19 cellular contexts compared by ENCODE assay signal in the genomic region with DNA sequence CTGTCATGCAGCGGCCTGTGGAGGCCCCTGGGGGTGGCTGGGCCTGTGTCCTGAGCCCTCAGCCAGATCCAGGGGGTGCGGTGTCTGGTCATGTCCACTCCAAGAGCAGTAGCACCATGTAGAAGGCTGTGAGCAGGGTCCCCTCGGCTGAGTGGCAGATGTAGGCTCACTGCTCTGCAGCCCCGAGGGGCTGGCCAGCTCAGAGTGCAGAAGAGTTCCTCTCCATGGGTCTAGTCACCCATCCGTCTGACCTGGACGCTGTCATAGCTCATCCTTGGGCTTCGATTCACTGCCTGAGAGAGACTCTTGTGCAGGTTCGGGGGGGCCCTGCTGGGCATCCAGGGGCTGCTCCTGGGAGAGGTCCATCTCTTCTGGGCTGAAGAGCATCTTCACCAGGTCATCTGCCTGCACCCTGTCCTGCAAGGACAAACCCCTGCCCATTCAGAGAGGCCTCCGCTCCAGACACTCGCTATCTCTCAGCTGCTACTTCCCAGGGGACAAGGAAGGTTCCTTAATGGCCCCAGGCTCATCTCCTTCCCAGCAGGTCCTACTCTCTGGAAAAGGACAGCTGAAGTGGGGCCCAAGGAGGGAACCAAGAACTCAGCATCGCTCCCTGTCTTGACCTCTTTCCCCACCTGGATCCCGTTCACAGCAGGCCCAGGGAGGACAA. TPM values are rescaled to one million over a fixed set of nuclear protein-coding genes. Genes with fewer than 3 reads are reported as not detected.
DNase-seq lines count a peak whose midpoint lies in the region; ATAC-seq and TF ChIP-seq lines count a peak whose summit lies in the region.
"Had no signal": no experiment of that assay in that cellular context is flagged by ENCODE, and none has a peak within 500 bp of the region (broad histone marks: within the 10 kb centered on the region; RNA-seq: fewer than 3 reads in every experiment).

No MANE protein-coding gene starts in this region.

- no peak overlapping the region for H3K27ac ChIP-seq in OCI-LY7 (ENCODE audit: low read depth, low read length, poor library complexity, severe bottlenecking)
- no peak overlapping the region for H3K27ac ChIP-seq in osteoblast (ENCODE audit: low read depth, low read length)
- H3K27ac ChIP-seq in mesendoderm (ENCODE audit: low read depth, low read length): no peak overlapping the region
- H3K27ac ChIP-seq: 22Rv1 had no signal

- H3K9ac ChIP-seq in mesendoderm (ENCODE audit: low read length): no peak overlapping the region
- H3K9ac ChIP-seq: SK-N-SH had no signal

- H4K5ac ChIP-seq in mesendoderm (ENCODE audit: low read length): no peak overlapping the region

- no peak overlapping the region for H3K4me3 Mint-ChIP-seq in glutamatergic neuron (ENCODE audit: unreplicated experiment)
- H3K4me3 Mint-ChIP-seq: CD4-positive, CD25-positive, alpha-beta regulatory T cell had no signal

- BruUV-seq in OCI-LY7 (replicated peaks; lab: Mats Ljungman, UMichigan): TSS peak; percentile 50

- H3K23ac ChIP-seq in mesendoderm (ENCODE audit: low read length): no peak overlapping the region

- H3K36me3 Mint-ChIP-seq in glutamatergic neuron (ENCODE audit: unreplicated experiment): peaks cover 22% of the 10 kb centered on the region

- DNase-seq in activated CD8-positive, alpha-beta memory T cell treated with anti-CD3 and anti-CD28 coated beads, Interleukin-2, amount 50 U/mL, for 48 hours: peak; percentile 39
- DNase-seq in activated CD8-positive, alpha-beta memory T cell treated with anti-CD3 and anti-CD28 coated beads, Interleukin-2, amount 50 U/mL, for 4 hours: no peak
- no peak for DNase-seq in OCI-LY7 (ENCODE audit: low spot score)
- no peak for DNase-seq in glutamatergic neuron
- peak; percentile 72 for DNase-seq in osteoblast (ENCODE audit: insufficient read length, low spot score, missing footprints)
- no peak for DNase-seq in mesendoderm
- DNase-seq in SK-N-DZ (ENCODE audit: low spot score): no peak
- DNase-seq: DMS153, NCI-H146, NCI-H2107, NCI-H446 treated with DMSO at 0.1 percent for 48 hours, SIG-M5 had no signal

- TF ChIP-seq CTCF in OCI-LY7 (conservative IDR thresholded peaks at IDR 0.05; ENCODE audit: low read length) (no peak), glutamatergic neuron (IDR thresholded peaks at IDR 0.05; ENCODE audit: partially characterized antibody, unreplicated experiment) (no peak), osteoblast (IDR thresholded peaks at IDR 0.05; ENCODE audit: extremely low read depth, low read depth, low read length) (no peak)

- H3K56ac ChIP-seq in mesendoderm (ENCODE audit: low read length): no peak overlapping the region

- H4K8ac ChIP-seq in mesendoderm (ENCODE audit: low read depth, low read length): no peak overlapping the region

- no peak for ATAC-seq in HG03520 (IDR thresholded peaks at IDR 0.05; ENCODE audit: unreplicated experiment)

- intact Hi-C loops in OCI-LY7 (cut with micrococcal nuclease; ENCODE audit: unreplicated experiment): loop anchor here (1.0 kb wide), 1 partner anchor 168 kb away; no protein-coding TSS in a partner anchor

- H3K4me2 ChIP-seq in OCI-LY7 (ENCODE audit: low read length) (no peak overlapping the region), osteoblast (ENCODE audit: insufficient read depth, low read length) (no peak overlapping the region), mesendoderm (ENCODE audit: low read length) (no peak overlapping the region)
- H3K4me2 ChIP-seq: SK-N-SH had no signal

- H3K9me3 Mint-ChIP-seq in glutamatergic neuron (ENCODE audit: unreplicated experiment): peaks cover 11% of the 10 kb centered on the region

- no peak overlapping the region for H2AFZ ChIP-seq in OCI-LY7 (ENCODE audit: low read length)
- no peak overlapping the region for H2AFZ ChIP-seq in osteoblast (ENCODE audit: low read length)

- POLR2A ChIA-PET in OCI-LY7 (lab: Charles Lee): no interaction called here

- no peak overlapping the region for H2BK120ac ChIP-seq in mesendoderm (ENCODE audit: low read depth, low read length)

- no peak overlapping the region for H2BK5ac ChIP-seq in mesendoderm (ENCODE audit: low read length)

- peak overlapping the region; percentile 12 for H3K27ac Mint-ChIP-seq in glutamatergic neuron (ENCODE audit: unreplicated experiment)
- H3K27ac Mint-ChIP-seq: CD4-positive, CD25-positive, alpha-beta regulatory T cell had no signal

- H2AK5ac ChIP-seq in mesendoderm (ENCODE audit: low read length): no peak overlapping the region

- H3K9me3 ChIP-seq in OCI-LY7 (ENCODE audit: low read length): no peaks in the 10 kb centered on the region
- H3K9me3 ChIP-seq in osteoblast (ENCODE audit: low read depth, low read length): no peaks in the 10 kb centered on the region
- H3K9me3 ChIP-seq: SK-N-SH had no signal

- CTCF ChIA-PET in OCI-LY7 (lab: Charles Lee; ENCODE audit: unreplicated experiment): no interaction called here

- H3K79me1 ChIP-seq in mesendoderm (ENCODE audit: low read length): no peaks in the 10 kb centered on the region

- H3K4me3 ChIP-seq in OCI-LY7 (ENCODE audit: low read depth, low read length, poor library complexity, severe bottlenecking): no peak overlapping the region
- H3K4me3 ChIP-seq in osteoblast (ENCODE audit: insufficient read depth, low read length): no peak overlapping the region
- H3K4me3 ChIP-seq in mesendoderm (ENCODE audit: low read length): no peak overlapping the region

- no CpG with 5 or more reads among the region's 12 CpGs for WGBS in mesendoderm (ENCODE audit: extremely low coverage, insufficient coverage, low lambda C conversion rate)

- H3K4ac ChIP-seq in mesendoderm (ENCODE audit: low read depth, low read length): no peak overlapping the region

- H3K27me3 Mint-ChIP-seq in glutamatergic neuron (ENCODE audit: unreplicated experiment): peaks cover 17% of the 10 kb centered on the region
- H3K27me3 Mint-ChIP-seq: CD4-positive, CD25-positive, alpha-beta regulatory T cell had no signal

- H3K4me1 ChIP-seq in OCI-LY7 (ENCODE audit: insufficient read depth, low read length, poor library complexity, severe bottlenecking) (no peaks in the 10 kb centered on the region), osteoblast (ENCODE audit: insufficient read depth, low read length) (no peaks in the 10 kb centered on the region), mesendoderm (ENCODE audit: control insufficient read depth, low read depth, low read length) (no peaks in the 10 kb centered on the region)

- H2BK15ac ChIP-seq in mesendoderm (replicated peaks; ENCODE audit: low read depth): no peak overlapping the region

- H3K36me3 ChIP-seq in OCI-LY7 (ENCODE audit: insufficient read depth, low read length) (peaks cover 29% of the 10 kb centered on the region), osteoblast (ENCODE audit: insufficient read depth, low read length) (peaks cover 50% of the 10 kb centered on the region), mesendoderm (ENCODE audit: control insufficient read depth, insufficient read depth, low read length) (peaks cover 2% of the 10 kb centered on the region)

- H3K9me2 ChIP-seq in OCI-LY7 (ENCODE audit: insufficient read depth, low read length): no peaks in the 10 kb centered on the region
- H3K9me2 ChIP-seq: SK-N-SH had no signal

- H3K79me2 ChIP-seq in OCI-LY7 (ENCODE audit: insufficient read depth, low read depth, low read length) (no peaks in the 10 kb centered on the region), osteoblast (ENCODE audit: insufficient read depth, low read length) (no peaks in the 10 kb centered on the region), mesendoderm (ENCODE audit: control insufficient read depth, insufficient read depth, low read length) (no peaks in the 10 kb centered on the region)

- peaks cover 12% of the 10 kb centered on the region for H3K4me1 Mint-ChIP-seq in glutamatergic neuron (ENCODE audit: low read depth, unreplicated experiment)

- no peak overlapping the region for H3K18ac ChIP-seq in mesendoderm (ENCODE audit: low read length)

- H4K20me1 ChIP-seq in OCI-LY7 (ENCODE audit: insufficient read depth, low read length) (no peaks in the 10 kb centered on the region), osteoblast (ENCODE audit: insufficient read depth, low read length) (peaks cover 12% of the 10 kb centered on the region)

- no peaks in the 10 kb centered on the region for H3K27me3 ChIP-seq in osteoblast (ENCODE audit: insufficient read depth, low read length)
- H3K27me3 ChIP-seq in mesendoderm (ENCODE audit: insufficient read depth, low read length, poor library complexity): no peaks in the 10 kb centered on the region

RNA-seq across cellular contexts. Expression of a gene that starts 6.5 kb away (rescaled TPM):
- total RNA-seq in OCI-LY7 (2014; rRNA removed; shearing (Covaris generic)): not detected in 2 replicates
- total RNA-seq in OCI-LY7 (2022): not detected in 2 replicates
- not detected for total RNA-seq in glutamatergic neuron (ENCODE audit: unreplicated experiment)
- not detected in 2 replicates for total RNA-seq in osteoblast
- 3.5 TPM for polyA plus RNA-seq in mesendoderm (2013, experiment 1 of 2)
- polyA plus RNA-seq in mesendoderm (2013, experiment 2 of 2): 3.7 TPM
- polyA plus RNA-seq in SK-N-DZ (2014; cell fraction: cytosol; rRNA removed): 1.8 and 2.5 TPM in 2 replicates
- 0.66 and 1.7 TPM in 2 replicates for polyA plus RNA-seq in SK-N-DZ (2014; cell fraction: nucleus; rRNA removed)
- total RNA-seq: CD4-positive, CD25-positive, alpha-beta regulatory T cell; HT-29; M059J had no signal
- polyA plus RNA-seq: BJ; CD4-positive, CD25-positive, alpha-beta regulatory T cell; SK-N-SH had no signal

RNA-seq across cellular contexts. Expression of a gene that starts 20.3 kb away (rescaled TPM):
- 39.0 and 43.8 TPM in 2 replicates for total RNA-seq in OCI-LY7 (2014; rRNA removed; shearing (Covaris generic))
- total RNA-seq in OCI-LY7 (2022) (44.1 and 45.7 TPM in 2 replicates), glutamatergic neuron (ENCODE audit: unreplicated experiment) (86.0 TPM), osteoblast (209 and 213 TPM in 2 replicates)
- 27.0 TPM for polyA plus RNA-seq in mesendoderm (2013, experiment 1 of 2)
- polyA plus RNA-seq in mesendoderm (2013, experiment 2 of 2): 27.9 TPM
- 20.3 and 23.1 TPM in 2 replicates for polyA plus RNA-seq in SK-N-DZ (2014; cell fraction: cytosol; rRNA removed)
- polyA plus RNA-seq in SK-N-DZ (2014; cell fraction: nucleus; rRNA removed): 78.4 and 105 TPM in 2 replicates

RNA-seq across cellular contexts. Expression of a gene that starts 20.5 kb away (rescaled TPM):
- total RNA-seq in OCI-LY7 (2014; rRNA removed; shearing (Covaris generic)): 2.0 and 3.2 TPM in 2 replicates
- total RNA-seq in OCI-LY7 (2022) (9.7 and 9.9 TPM in 2 replicates), glutamatergic neuron (ENCODE audit: unreplicated experiment) (21.6 TPM), osteoblast (4.7 and 5.9 TPM in 2 replicates)
- 2.6 TPM for polyA plus RNA-seq in mesendoderm (2013, experiment 1 of 2)
- polyA plus RNA-seq in mesendoderm (2013, experiment 2 of 2): 2.4 TPM
- 4.2 and 8.7 TPM in 2 replicates for polyA plus RNA-seq in SK-N-DZ (2014; cell fraction: cytosol; rRNA removed)
- 3.1 and 7.3 TPM in 2 replicates for polyA plus RNA-seq in SK-N-DZ (2014; cell fraction: nucleus; rRNA removed)

RNA-seq across cellular contexts. Expression of a gene that starts 38.2 kb away (rescaled TPM):
- total RNA-seq in OCI-LY7 (2014; rRNA removed; shearing (Covaris generic)): 0.08 and 0.16 TPM in 2 replicates
- 0.46 and 0.81 TPM in 2 replicates for total RNA-seq in OCI-LY7 (2022)
- total RNA-seq in glutamatergic neuron (ENCODE audit: unreplicated experiment): 0.32 TPM
- under 0.01 TPM in 2 replicates for total RNA-seq in osteoblast
- polyA plus RNA-seq in mesendoderm (2013, experiment 1 of 2): 0.06 TPM
- 0.07 TPM for polyA plus RNA-seq in mesendoderm (2013, experiment 2 of 2)
- 0.10 and 0.29 TPM in 2 replicates for polyA plus RNA-seq in SK-N-DZ (2014; cell fraction: cytosol; rRNA removed)
- polyA plus RNA-seq in SK-N-DZ (2014; cell fraction: nucleus; rRNA removed): 0.65 and 0.89 TPM in 2 replicates
- polyA plus RNA-seq: BJ had no signal

Comparison
In these comparisons a context has a peak if more than half of its experiments do, and no peak if none do; other contexts are left out.
1. DNase-seq: peak in activated CD8-positive, alpha-beta memory T cell treated with anti-CD3 and anti-CD28 coated beads, Interleukin-2, amount 50 U/mL, for 48 hours (single experiment) and osteoblast (single experiment); none in activated CD8-positive, alpha-beta memory T cell treated with anti-CD3 and anti-CD28 coated beads, Interleukin-2, amount 50 U/mL, for 4 hours (single experiment), OCI-LY7 (single experiment), glutamatergic neuron (single experiment), mesendoderm (single experiment) and SK-N-DZ (single experiment).